In the genomic region with DNA sequence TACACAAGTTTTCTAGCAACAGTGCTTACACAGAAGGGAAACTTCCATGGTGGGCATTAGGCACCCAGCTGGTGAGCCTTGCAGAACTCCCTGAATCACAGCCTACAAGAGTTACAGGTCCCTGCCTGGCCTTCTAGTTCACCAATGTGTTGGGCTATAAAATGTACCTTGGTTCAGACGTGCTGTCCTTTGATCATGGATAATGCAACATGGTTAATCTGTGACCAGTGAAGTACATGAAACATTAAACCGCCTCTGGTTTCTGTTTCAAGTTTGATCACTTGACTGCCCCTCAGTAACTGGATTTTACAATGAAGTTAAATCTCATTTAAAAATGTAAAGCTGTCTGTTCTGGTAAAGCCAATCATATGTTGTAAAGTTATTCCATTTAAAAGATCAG, we compare ENCODE assay signal across 16 cellular contexts. TPM values are rescaled to one million over a fixed set of nuclear protein-coding genes. Genes with fewer than 3 reads are reported as not detected.
DNase-seq lines count a peak whose midpoint lies in the region; ATAC-seq, FAIRE-seq and TF ChIP-seq lines count a peak whose summit lies in the region.
"Had no signal": no experiment of that assay in that cellular context is flagged by ENCODE, and none has a peak within 500 bp of the region (broad histone marks: within the 10 kb centered on the region; RNA-seq: fewer than 3 reads in every experiment).

No MANE protein-coding gene starts in this region.

- DNase-seq in NCI-H82 treated with DMSO at 0.1 percent for 48 hours (lab: John Stamatoyannopoulos, UW; ENCODE audit: unreplicated experiment) (peak; percentile 47), HepG2 (ENCODE audit: low spot score) (peak; percentile 18), ecto neural progenitor cell (ENCODE audit: low spot score) (no peak)
- no peak for DNase-seq in activated CD4-positive, CD25-positive, alpha-beta regulatory T cell treated with anti-CD3 and anti-CD28 coated beads, Interleukin-2, amount 50 U/mL, for 72 hours
- no peak for DNase-seq in activated CD4-positive, alpha-beta memory T cell treated with anti-CD3 and anti-CD28 coated beads, Interleukin-2, amount 10 ng/mL, durations not matched to agents 7 days and 5 days
- DNase-seq: left ventricle myocardium inferior; NCI-H1436; NCI-H446; posterior cingulate gyrus; stimulated activated CD4-positive, alpha-beta T cell treated with anti-CD3 and anti-CD28 coated beads, Interleukin-12 subunit alpha, Interleukin-12 subunit beta, amount 100 ng/mL, for 4 hours; stimulated activated naive CD8-positive, alpha-beta T cell treated with anti-CD3 and anti-CD28 coated beads, Interleukin-15, Interleukin-2, amounts not matched to agents 100 U/mL and 50 U/mL, for 24 hours; uterus had no signal

- no TSS peak for BruUV-seq in HepG2 (replicated peaks; lab: Mats Ljungman, UMichigan)

- WGBS in HepG2 (ENCODE audit: low lambda C conversion rate) = 0% methylated on average over 2 of the region's 2 CpGs

- TF ChIP-seq POLR2A in HepG2 (IDR thresholded peaks at IDR 0.05; ENCODE audit: insufficient read depth in 1 of 2, low read depth in 2 of 2, low read length in 2 of 2) = no peak

- peak; percentile 90 for ATAC-seq in GM18909 (IDR thresholded peaks at IDR 0.05; ENCODE audit: poor library complexity, unreplicated experiment)
- peak; percentile 50 for ATAC-seq in HG02642 (IDR thresholded peaks at IDR 0.05; ENCODE audit: poor library complexity, unreplicated experiment)
- ATAC-seq in HepG2 = peak; percentile 58
- no peak for ATAC-seq in HG02970 (IDR thresholded peaks at IDR 0.05; ENCODE audit: low FRiP score, unreplicated experiment)
- ATAC-seq: stimulated activated naive CD8-positive, alpha-beta T cell treated with anti-CD3 and anti-CD28 coated beads, Interleukin-15, Interleukin-2, amounts not matched to agents 100 U/mL and 50 U/mL, for 24 hours had no signal

- no peak overlapping the region for H3K4me2 ChIP-seq in HepG2 (ENCODE audit: low read depth, low read length)

- peaks cover 13% of the 10 kb centered on the region for H3K9me3 ChIP-seq in HepG2 (ENCODE audit: low read length)
- H3K9me3 ChIP-seq: ascending aorta, left ventricle myocardium inferior, uterus had no signal

- TF ChIP-seq EP300 in HepG2 (IDR thresholded peaks at IDR 0.05; ENCODE audit: low read depth in 2 of 2, low read length in 2 of 2) = no peak
- TF ChIP-seq EP300 in HepG2 (CRISPR knock-in tag; IDR thresholded peaks at IDR 0.05; ENCODE audit: borderline replicate concordance) = no peak

- no peak overlapping the region for H3K4me3 Mint-ChIP-seq in activated CD4-positive, alpha-beta memory T cell treated with anti-CD3 and anti-CD28 coated beads, Interleukin-2, amount 10 ng/mL, durations not matched to agents 7 days and 5 days

- POLR2A ChIA-PET in HepG2 (lab: Yijun Ruan, JAX) = no interaction called here
- POLR2A ChIA-PET in activated CD4-positive, alpha-beta memory T cell treated with anti-CD3 and anti-CD28 coated beads, Interleukin-2, amount 10 ng/mL, durations not matched to agents 7 days and 5 days (lab: Charles Lee) = no interaction called here

- no peak overlapping the region for H3K27ac ChIP-seq in HepG2 (ENCODE audit: extremely low read length, insufficient read depth, low read length)
- H3K27ac ChIP-seq: ascending aorta, left ventricle myocardium inferior, uterus had no signal

- no peak overlapping the region for H3K9ac ChIP-seq in HepG2 (ENCODE audit: insufficient read depth, low read depth, low read length)

- FAIRE-seq in HepG2 (lab: Jason Lieb, UNC) = no peak

- H3K4me1 Mint-ChIP-seq in activated CD4-positive, alpha-beta memory T cell treated with anti-CD3 and anti-CD28 coated beads, Interleukin-2, amount 10 ng/mL, durations not matched to agents 7 days and 5 days = peaks cover 2% of the 10 kb centered on the region

- H3K27me3 ChIP-seq in HepG2 (ENCODE audit: control insufficient read depth in 1 of 2, insufficient read depth in 2 of 2, low read length in 2 of 2) = no peaks in the 10 kb centered on the region
- H3K27me3 ChIP-seq: ascending aorta, uterus had no signal

- no peak overlapping the region for H3K27ac Mint-ChIP-seq in activated CD4-positive, alpha-beta memory T cell treated with anti-CD3 and anti-CD28 coated beads, Interleukin-2, amount 10 ng/mL, durations not matched to agents 7 days and 5 days

- CTCF ChIA-PET in HepG2 (lab: Yijun Ruan, JAX; ENCODE audit: low intra/inter-chr PET ratio, low total read pairs) = no interaction called here
- CTCF ChIA-PET in activated CD4-positive, alpha-beta memory T cell treated with anti-CD3 and anti-CD28 coated beads, Interleukin-2, amount 10 ng/mL, durations not matched to agents 7 days and 5 days (lab: Charles Lee) = no interaction called here

- peaks cover 10% of the 10 kb centered on the region; the same call in 1 of the 2 replicates for H3K4me1 ChIP-seq in HepG2 (ENCODE audit: insufficient read depth, low read length)
- H3K4me1 ChIP-seq: ascending aorta, left ventricle myocardium inferior, uterus had no signal

- H3K36me3 Mint-ChIP-seq in activated CD4-positive, alpha-beta memory T cell treated with anti-CD3 and anti-CD28 coated beads, Interleukin-2, amount 10 ng/mL, durations not matched to agents 7 days and 5 days (ENCODE audit: low read depth) = no peaks in the 10 kb centered on the region

- in situ Hi-C loops in HepG2 (cut with HindIII; ENCODE audit: extremely low pct_ligation_motif_present, low pct_unique_long_range_greater_than_20kb) = no loop called here

- no peak for TF ChIP-seq CTCF in HepG2 (CRISPR knock-in tag; IDR thresholded peaks at IDR 0.05)

- intact Hi-C loops in HepG2 (cut with micrococcal nuclease; ENCODE audit: unreplicated experiment) = no loop called here

- no peaks in the 10 kb centered on the region for H3K9me3 Mint-ChIP-seq in activated CD4-positive, alpha-beta memory T cell treated with anti-CD3 and anti-CD28 coated beads, Interleukin-2, amount 10 ng/mL, durations not matched to agents 7 days and 5 days

- peaks cover 11% of the 10 kb centered on the region for H3K27me3 Mint-ChIP-seq in activated CD4-positive, alpha-beta memory T cell treated with anti-CD3 and anti-CD28 coated beads, Interleukin-2, amount 10 ng/mL, durations not matched to agents 7 days and 5 days

- H3K79me2 ChIP-seq in HepG2 (ENCODE audit: insufficient read depth, low read length) = no peaks in the 10 kb centered on the region

- H3K4me3 ChIP-seq in HepG2 (replicated peaks in 1 of 3; ENCODE audit: insufficient read depth in 1 of 3, low read depth in 2 of 3, low read length in 3 of 3) = no peak overlapping the region
- H3K4me3 ChIP-seq: ascending aorta, left ventricle myocardium inferior, uterus had no signal

- H2AFZ ChIP-seq in HepG2 (ENCODE audit: low read length) = no peak overlapping the region

- no peak for TF ChIP-seq RAD21 in HepG2 (CRISPR knock-in tag; IDR thresholded peaks at IDR 0.05)

- H3K36me3 ChIP-seq in HepG2 (replicated peaks in 1 of 2; ENCODE audit: control insufficient read depth in 1 of 2, insufficient read depth in 2 of 2, low read length in 2 of 2) = no peaks in the 10 kb centered on the region
- H3K36me3 ChIP-seq: ascending aorta, left ventricle myocardium inferior, uterus had no signal

- H4K20me1 ChIP-seq in HepG2 (ENCODE audit: insufficient read depth, low read length) = no peaks in the 10 kb centered on the region

TF ChIP-seq in HepG2, 621 proteins besides CTCF, POLR2A, EP300 and RAD21:
- no peak for TF ChIP-seq ATF6 (CRISPR knock-in tag; conservative IDR thresholded peaks at IDR 0.05)
- TF ChIP-seq ZC3H13 (CRISPR knock-in tag; IDR thresholded peaks at IDR 0.05) = no peak
- TF ChIP-seq ZNF10 (CRISPR knock-in tag; IDR thresholded peaks at IDR 0.05; ENCODE audit: borderline replicate concordance, low read depth) = no peak
- TF ChIP-seq ZFP37 (CRISPR knock-in tag; IDR thresholded peaks at IDR 0.05; ENCODE audit: borderline replicate concordance) = no peak
- TF ChIP-seq ZNF468 (CRISPR knock-in tag; IDR thresholded peaks at IDR 0.05) = no peak
TF ChIP-seq in HepG2: peak in this region for 0.

RNA-seq across cellular contexts. Expression of gene FMN1, which starts 51.8 kb away (rescaled TPM):
- total RNA-seq in HepG2 (2016; rRNA removed; fragmentation: Illumina TruSeq; extraction: Trizol) = 0.60 and 0.81 TPM in 2 replicates
- total RNA-seq in HepG2 (2016; cell fraction: cytosol; rRNA removed; fragmentation: Illumina TruSeq; extraction: Trizol; ENCODE audit: low read depth) = 0.53 and 0.81 TPM in 2 replicates
- total RNA-seq in HepG2 (2016; cell fraction: insoluble cytoplasmic fraction; rRNA removed; fragmentation: Illumina TruSeq; extraction: Trizol) = 0.61 and 0.70 TPM in 2 replicates
- total RNA-seq in HepG2 (2016; cell fraction: membrane; rRNA removed; fragmentation: Illumina TruSeq; extraction: Trizol) = 0.37 and 0.38 TPM in 2 replicates
- total RNA-seq in HepG2 (2016; cell fraction: nucleus; rRNA removed; fragmentation: Illumina TruSeq; extraction: Trizol) = 1.9 and 2.6 TPM in 2 replicates
- 0.17 and 0.20 TPM in 2 replicates for polyA plus RNA-seq in HepG2 (2011; rRNA removed)
- polyA plus RNA-seq in HepG2 (2011; cell fraction: cytosol; rRNA removed) = 0.12 and 0.17 TPM in 2 replicates
- polyA plus RNA-seq in HepG2 (2011; cell fraction: nucleus; rRNA removed) = 0.24 and 0.31 TPM in 2 replicates
- polyA plus RNA-seq in HepG2 (2012) = 0.36 and 0.63 TPM in 2 replicates
- 0.02 and 0.10 TPM in 2 replicates for polyA plus RNA-seq in HepG2 (2016; cell fraction: cytosol; fragmentation: Illumina TruSeq; extraction: Trizol; ENCODE audit: low read depth)
- polyA plus RNA-seq in HepG2 (2016; cell fraction: insoluble cytoplasmic fraction; fragmentation: Illumina TruSeq; extraction: Trizol; ENCODE audit: low read depth) = 0.33 and 0.41 TPM in 2 replicates
- polyA plus RNA-seq in HepG2 (2016; cell fraction: membrane; fragmentation: Illumina TruSeq; extraction: Trizol; ENCODE audit: low read depth) = 0.08 and 0.21 TPM in 2 replicates
- 0.48 and 1.1 TPM in 2 replicates for polyA plus RNA-seq in HepG2 (2016; cell fraction: nucleus; fragmentation: Illumina TruSeq; extraction: Trizol; ENCODE audit: insufficient read depth, low read depth)
- polyA minus RNA-seq in HepG2 (2011; rRNA and poly(A)+ RNA removed; ENCODE audit: low replicate concordance) = 0.46 and 1.4 TPM in 2 replicates
- 0.62 and 1.4 TPM in 2 replicates for polyA minus RNA-seq in HepG2 (2011; cell fraction: cytosol; rRNA and poly(A)+ RNA removed)
- polyA minus RNA-seq in HepG2 (2011; cell fraction: nucleus; rRNA and poly(A)+ RNA removed) = 4.6 and 7.0 TPM in 2 replicates
- under 1 TPM; 0.03 to 0.15 TPM for total RNA-seq in activated CD4-positive, alpha-beta memory T cell treated with anti-CD3 and anti-CD28 coated beads, Interleukin-2, amount 10 ng/mL, durations not matched to agents 7 days and 5 days

Comparison
In these comparisons a context has a peak if more than half of its experiments do, and no peak if none do; other contexts are left out.
1. DNase-seq: peak in NCI-H82 treated with DMSO at 0.1 percent for 48 hours (single experiment) and HepG2 (single experiment); none in activated CD4-positive, CD25-positive, alpha-beta regulatory T cell treated with anti-CD3 and anti-CD28 coated beads, Interleukin-2, amount 50 U/mL, for 72 hours (single experiment), ecto neural progenitor cell (single experiment) and activated CD4-positive, alpha-beta memory T cell treated with anti-CD3 and anti-CD28 coated beads, Interleukin-2, amount 10 ng/mL, durations not matched to agents 7 days and 5 days (single experiment).